In the genomic region with DNA sequence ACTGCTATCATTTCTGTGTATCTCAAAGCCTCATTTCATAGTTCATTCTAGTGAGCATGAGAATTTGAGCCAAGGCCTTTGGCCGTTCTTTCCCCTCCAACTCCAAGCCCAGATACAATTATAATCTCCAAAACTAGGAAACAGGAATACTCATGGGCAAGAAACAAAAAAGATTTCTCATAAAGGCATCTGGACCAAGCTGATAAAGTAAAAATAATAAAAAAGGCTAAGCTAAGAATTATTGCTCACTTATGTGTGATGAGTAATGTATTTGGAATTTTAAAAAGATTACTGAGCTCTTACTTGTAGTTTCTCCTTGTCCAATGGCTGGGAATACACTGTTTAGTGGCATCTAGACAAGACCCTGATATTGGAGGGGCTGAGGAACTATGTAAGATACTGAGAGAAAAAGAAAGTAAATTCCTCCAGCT, we compare ENCODE assay signal across 1 cellular context.
TF ChIP-seq lines count a peak whose summit lies in the region.

No MANE protein-coding gene starts in this region.

TF ChIP-seq in H1, 55 proteins besides CTCF, POLR2A, EP300 and RAD21:
- TF ChIP-seq HDAC6 (IDR thresholded peaks at IDR 0.05; ENCODE audit: low read depth, low read length) (no peak), KDM5A (IDR thresholded peaks at IDR 0.05; ENCODE audit: low read length) (no peak), GTF2F1 (IDR thresholded peaks at IDR 0.05; ENCODE audit: borderline replicate concordance, low read depth, low read length) (no peak), EZH2 (IDR thresholded peaks at IDR 0.05; ENCODE audit: low read depth, low read length, severe bottlenecking) (no peak), CBX5 (IDR thresholded peaks at IDR 0.05; ENCODE audit: low read depth, low read length) (no peak), SP1 (IDR thresholded peaks at IDR 0.05; ENCODE audit: low read depth, low read length) (no peak), TAF1 (IDR thresholded peaks at IDR 0.05; ENCODE audit: low read depth, low read length) (no peak), SP2 (IDR thresholded peaks at IDR 0.05; ENCODE audit: low read length) (no peak)
TF ChIP-seq in H1: peak in this region for 0.
